23 cellular contexts compared by ENCODE assay signal in genomic region chr4:41022116-41022515, GRCh38.
"Had no signal": no experiment of that assay in that cellular context is flagged by ENCODE, and none has a peak within 500 bp of the region (broad histone marks: within the 10 kb centered on the region; RNA-seq: fewer than 3 reads in every experiment).

No MANE protein-coding gene starts in this region.

- H3K27ac ChIP-seq: hepatocyte, lower lobe of right lung, neutrophil, sigmoid colon, stomach had no signal

- H3K27ac Mint-ChIP-seq: activated CD4-positive, alpha-beta memory T cell treated with anti-CD3 and anti-CD28 coated beads, Interleukin-2, amount 10 ng/mL, durations not matched to agents 7 days and 5 days; activated CD8-positive, alpha-beta memory T cell treated with anti-CD3 and anti-CD28 coated beads, Interleukin-2, amount 10 ng/mL, durations not matched to agents 7 days and 5 days; activated naive CD8-positive, alpha-beta T cell treated with anti-CD3 and anti-CD28 coated beads, Interleukin-2, amount 10 ng/mL, durations not matched to agents 7 days and 5 days; activated T-helper 2 cell treated with anti-CD3 and anti-CD28 coated beads, Interferon-gamma antibody, Interleukin-2, Interleukin-4, amounts not matched to agents 10 μg/mL and 5 μg/mL and 100 μg/mL, durations not matched to agents 14 hours and 24 hours and 36 hours; effector memory CD8-positive, alpha-beta T cell; natural killer cell treated with Interleukin-12 subunit alpha and Interleukin-12 subunit beta and Interleukin-15 and Interleukin-18, amount 100 ng/mL, for 72 hours; stimulated activated effector memory CD8-positive, alpha-beta T cell treated with anti-CD3 and anti-CD28 coated beads, Interleukin-12 subunit alpha, Interleukin-12 subunit beta, amount 100 ng/mL, for 72 hours; type B pancreatic cell had no signal

- H3K27me3 ChIP-seq: hepatocyte, neutrophil, sigmoid colon, stomach had no signal

- H3K4me3 Mint-ChIP-seq: activated CD4-positive, alpha-beta memory T cell treated with anti-CD3 and anti-CD28 coated beads, Interleukin-2, amount 10 ng/mL, durations not matched to agents 7 days and 5 days; activated CD8-positive, alpha-beta memory T cell treated with anti-CD3 and anti-CD28 coated beads, Interleukin-2, amount 10 ng/mL, durations not matched to agents 7 days and 5 days; activated naive CD8-positive, alpha-beta T cell treated with anti-CD3 and anti-CD28 coated beads, Interleukin-2, amount 10 ng/mL, durations not matched to agents 7 days and 5 days; effector memory CD8-positive, alpha-beta T cell; natural killer cell treated with Interleukin-12 subunit alpha and Interleukin-12 subunit beta and Interleukin-15 and Interleukin-18, amount 100 ng/mL, for 72 hours; stimulated activated effector memory CD8-positive, alpha-beta T cell treated with anti-CD3 and anti-CD28 coated beads, Interleukin-12 subunit alpha, Interleukin-12 subunit beta, amount 100 ng/mL, for 72 hours; type B pancreatic cell had no signal

- H3K36me3 Mint-ChIP-seq: activated naive CD8-positive, alpha-beta T cell treated with anti-CD3 and anti-CD28 coated beads, Interleukin-2, amount 10 ng/mL, durations not matched to agents 7 days and 5 days; stimulated activated effector memory CD8-positive, alpha-beta T cell treated with anti-CD3 and anti-CD28 coated beads, Interleukin-12 subunit alpha, Interleukin-12 subunit beta, amount 100 ng/mL, for 72 hours had no signal

- FAIRE-seq: bronchial epithelial cell, islet of Langerhans had no signal

- H3K4me2 ChIP-seq: hepatocyte had no signal

- H3K4me1 ChIP-seq: sigmoid colon, stomach had no signal

- H3K4me3 ChIP-seq: hepatocyte, lower lobe of right lung, sigmoid colon, stomach had no signal

- H3K27me3 Mint-ChIP-seq: activated CD4-positive, alpha-beta memory T cell treated with anti-CD3 and anti-CD28 coated beads, Interleukin-2, amount 10 ng/mL, durations not matched to agents 7 days and 5 days; activated CD8-positive, alpha-beta memory T cell treated with anti-CD3 and anti-CD28 coated beads, Interleukin-2, amount 10 ng/mL, durations not matched to agents 7 days and 5 days; effector memory CD8-positive, alpha-beta T cell; natural killer cell treated with Interleukin-12 subunit alpha and Interleukin-12 subunit beta and Interleukin-15 and Interleukin-18, amount 100 ng/mL, for 72 hours; type B pancreatic cell had no signal

- DNase-seq: activated CD4-positive, alpha-beta memory T cell treated with anti-CD3 and anti-CD28 coated beads, Interleukin-2, amount 10 ng/mL, durations not matched to agents 7 days and 5 days; activated CD4-positive, alpha-beta T cell treated with anti-CD3 and anti-CD28 coated beads for 48 hours; activated CD4-positive, CD25-positive, alpha-beta regulatory T cell; activated CD8-positive, alpha-beta memory T cell treated with anti-CD3 and anti-CD28 coated beads, Interleukin-2, amount 10 ng/mL, durations not matched to agents 7 days and 5 days; activated naive CD4-positive, alpha-beta T cell treated with Interleukin-2 at 50 U/mL for 16 hours; activated naive CD8-positive, alpha-beta T cell treated with anti-CD3 and anti-CD28 coated beads, Interleukin-2, amount 10 ng/mL, durations not matched to agents 7 days and 5 days; amygdala; effector memory CD8-positive, alpha-beta T cell; lower lobe of right lung; posterior cingulate gyrus; sigmoid colon; stimulated activated CD4-positive, alpha-beta T cell treated with anti-CD3 and anti-CD28 coated beads, Interleukin-4, amount 100 ng/mL, for 24 hours; stomach; T-helper 1 cell; T-helper 9 cell had no signal

- H3K4me1 Mint-ChIP-seq: activated CD4-positive, alpha-beta memory T cell treated with anti-CD3 and anti-CD28 coated beads, Interleukin-2, amount 10 ng/mL, durations not matched to agents 7 days and 5 days; activated CD8-positive, alpha-beta memory T cell treated with anti-CD3 and anti-CD28 coated beads, Interleukin-2, amount 10 ng/mL, durations not matched to agents 7 days and 5 days; activated naive CD8-positive, alpha-beta T cell treated with anti-CD3 and anti-CD28 coated beads, Interleukin-2, amount 10 ng/mL, durations not matched to agents 7 days and 5 days; stimulated activated effector memory CD8-positive, alpha-beta T cell treated with anti-CD3 and anti-CD28 coated beads, Interleukin-12 subunit alpha, Interleukin-12 subunit beta, amount 100 ng/mL, for 72 hours had no signal

- H3K36me3 ChIP-seq: lower lobe of right lung, neutrophil, sigmoid colon had no signal

- H2AFZ ChIP-seq: hepatocyte had no signal
